In the genomic region with DNA sequence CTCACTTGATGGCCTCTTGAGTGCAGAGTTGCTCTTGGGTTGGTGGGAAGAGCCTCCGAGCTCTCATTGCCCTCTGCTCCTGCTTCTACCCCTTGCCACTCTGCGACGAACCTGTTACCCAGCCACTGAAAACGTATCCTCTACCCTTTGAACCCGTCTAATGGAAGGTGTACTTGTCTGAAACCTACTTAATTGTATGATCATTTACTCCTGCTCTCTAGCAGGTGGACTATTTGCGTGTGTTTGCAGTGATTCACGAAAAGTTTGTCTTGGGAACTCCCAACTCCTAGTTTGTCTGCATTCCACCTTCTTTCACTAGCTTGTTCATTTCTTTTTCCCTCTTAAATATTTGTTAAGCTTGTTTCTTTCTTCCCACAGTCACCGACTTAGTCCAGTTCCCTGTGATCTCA, we compare ENCODE assay signal across 8 cellular contexts. TPM values are rescaled to one million over a fixed set of nuclear protein-coding genes. Genes with fewer than 3 reads are reported as not detected.
DNase-seq lines count a peak whose midpoint lies in the region; ATAC-seq, FAIRE-seq and TF ChIP-seq lines count a peak whose summit lies in the region.

No MANE protein-coding gene starts in this region.

- DNase-seq in NCI-H510A treated with DMSO at 0.1 percent for 48 hours (lab: John Stamatoyannopoulos, UW) = peak; percentile 16
- DNase-seq in NCI-H510A (lab: John Stamatoyannopoulos, UW) = no peak
- DNase-seq in K562 (ENCODE audit: extremely low read depth in 1 of 4, low spot score in 3 of 4) = peak in 1 of 4 experiments; percentile 11
- DNase-seq in left lung = no peak
- DNase-seq in iPS-NIHi11 (ENCODE audit: low spot score) = no peak
- no peak for DNase-seq in ACHN

- H3K27me3 ChIP-seq in K562 (ENCODE audit: control insufficient read depth in 2 of 2, insufficient read depth in 2 of 2, low read length in 2 of 2) = no peaks in the 10 kb centered on the region
- H3K27me3 ChIP-seq in left lung = no peaks in the 10 kb centered on the region
- no peaks in the 10 kb centered on the region for H3K27me3 ChIP-seq in thymus (ENCODE audit: control insufficient read depth, insufficient read depth)

- CTCF ChIA-PET in K562 (lab: Yijun Ruan, JAX; ENCODE audit: low intra/inter-chr PET ratio) = no interaction called here

- H3K36me3 ChIP-seq in K562 (ENCODE audit: control insufficient read depth, insufficient read depth, low read length) (no peaks in the 10 kb centered on the region; the same call in 2 of the 3 replicates), left lung (peaks cover 0 to 24% of the 10 kb centered on the region in 2 donors), thymus (ENCODE audit: control insufficient read depth, insufficient read depth) (peaks cover 6% of the 10 kb centered on the region)

- 11% methylated on average over 8 of the region's 8 CpGs for WGBS in K562 (ENCODE audit: insufficient coverage, low coverage, missing lambda C conversion rate)
- 26% methylated on average over 8 of the region's 8 CpGs for WGBS in thymus

- H3K9me3 ChIP-seq in K562 (replicated peaks; ENCODE audit: control insufficient read depth, insufficient read depth, low read depth, low read length) (no peaks in the 10 kb centered on the region), left lung (no peaks in the 10 kb centered on the region), thymus (ENCODE audit: control insufficient read depth) (no peaks in the 10 kb centered on the region)

- peak overlapping the region; percentile 93 for H2AFZ ChIP-seq in K562 (ENCODE audit: low read depth, low read length)

- H3K4me1 ChIP-seq in K562 (replicated peaks in 1 of 2; ENCODE audit: control insufficient read depth in 2 of 2, insufficient read depth in 2 of 2, low read length in 2 of 2) (peaks cover 7 to 8% of the 10 kb centered on the region in 2 experiments; a peak in 4 of 5 replicates), left lung (peaks cover 0 to 18% of the 10 kb centered on the region in 2 donors), thymus (ENCODE audit: control insufficient read depth, insufficient read depth, low read length) (peaks cover 3% of the 10 kb centered on the region)

- POLR2A ChIA-PET in K562 (lab: Yijun Ruan, JAX) = interaction anchor here (0.6 to 1.7 kb wide), 5 partner anchors 8 to 155 kb away, joined by 3 to 7 read pairs (median 5); no protein-coding TSS in a partner anchor

- H3K79me2 ChIP-seq in K562 (ENCODE audit: control insufficient read depth, insufficient read depth, low read length) = no peaks in the 10 kb centered on the region

- no peaks in the 10 kb centered on the region for H4K20me1 ChIP-seq in K562 (replicated peaks; ENCODE audit: control insufficient read depth, insufficient read depth, low read length)

- intact Hi-C loops in K562 (cut with micrococcal nuclease) = loop anchor here (5.0 kb wide), 2 partner anchors 46 to 194 kb away; a partner anchor contains a TSS
- intact Hi-C loops in left lung (cut with DNase I) = no loop called here

- FAIRE-seq in K562 (lab: Jason Lieb, UNC) = no peak

- H3K4me2 ChIP-seq in K562 (ENCODE audit: insufficient read depth, low read length) = peak overlapping the region; percentile 97

- TF ChIP-seq EP300 in K562 (IDR thresholded peaks at IDR 0.05; ENCODE audit: low read length) = no peak

- H3K9ac ChIP-seq in K562 (ENCODE audit: insufficient read depth in 1 of 2, low read depth in 2 of 2, low read length in 2 of 2) = peak overlapping the region; percentile 42 to 91

- H3K9me1 ChIP-seq in K562 (ENCODE audit: control insufficient read depth, insufficient read depth, low read length) = no peaks in the 10 kb centered on the region

- TF ChIP-seq POLR2A in K562 (conservative IDR thresholded peaks at IDR 0.05) = no peak

- BruUV-seq in K562 (replicated peaks; lab: Mats Ljungman, UMichigan) = no TSS peak

- TF ChIP-seq CTCF in K562 (IDR thresholded peaks at IDR 0.05 in 2 of 3, conservative IDR thresholded peaks at IDR 0.05 in 1 of 3; ENCODE audit: insufficient read depth in 2 of 3, low read depth in 1 of 3, low read length in 3 of 3) = no peak
- TF ChIP-seq CTCF in left lung (IDR thresholded peaks at IDR 0.05) = no peak

- H3K27ac ChIP-seq in K562 (ENCODE audit: extremely low read depth, low read depth, low read length) (no peak overlapping the region; the same call in 2 of the 3 replicates), left lung (peak overlapping the region; percentile 88 to 94), thymus (ENCODE audit: low read depth) (peak overlapping the region; percentile 72)

- no peak for TF ChIP-seq RAD21 in K562 (CRISPR knock-in tag; conservative IDR thresholded peaks at IDR 0.05 in 1 of 2, IDR thresholded peaks at IDR 0.05 in 1 of 2)

- in situ Hi-C loops in K562 (cut with MboI) = no loop called here
- in situ Hi-C loops in ACHN (cut with HindIII; ENCODE audit: low pct_ligation_motif_present, low pct_unique_long_range_greater_than_20kb, low sequenced_read_pairs) = no loop called here

- H3K4me3 ChIP-seq in K562 (peak overlapping the region; percentile 57), left lung (peak overlapping the region; percentile 66 to 74), thymus (ENCODE audit: low read length) (peak overlapping the region; percentile 78)

- peak; percentile 1 for ATAC-seq in HG03442 (IDR thresholded peaks at IDR 0.05; ENCODE audit: unreplicated experiment)
- no peak; the same call in 1 of the 3 replicates for ATAC-seq in K562
- peak; percentile 27 for ATAC-seq in left lung

TF ChIP-seq in K562, 482 proteins besides CTCF, POLR2A, EP300 and RAD21:
- TF ChIP-seq PML (IDR thresholded peaks at IDR 0.05; ENCODE audit: low read length) (0 out of 2 replicates have a peak, but pooled peaks have one; percentile 10), NR2C1 (IDR thresholded peaks at IDR 0.05) (no peak), NR2C1 (tag; IDR thresholded peaks at IDR 0.05) (peak; percentile 14; the same call in 1 of the 2 replicates), GTF2E2 (tag; IDR thresholded peaks at IDR 0.05) (0 out of 2 replicates have a peak, but pooled peaks have one; percentile 32), SMC3 (conservative IDR thresholded peaks at IDR 0.05; ENCODE audit: insufficient read depth, low read depth, low read length) (no peak), KDM4B (IDR thresholded peaks at IDR 0.05; ENCODE audit: borderline replicate concordance in 2 of 2, low read depth in 1 of 2) (0 out of 4 replicates have a peak, but pooled peaks of 1 of the 2 experiments have one; percentile 44), HIVEP1 (CRISPR knock-in tag; IDR thresholded peaks at IDR 0.05) (no peak), SIRT6 (IDR thresholded peaks at IDR 0.05; ENCODE audit: low read depth, low read length) (no peak), CEBPG (CRISPR knock-in tag; IDR thresholded peaks at IDR 0.05) (no peak), CEBPG (tag; conservative IDR thresholded peaks at IDR 0.05 in 1 of 2, IDR thresholded peaks at IDR 0.05 in 1 of 2) (no peak)
- TF ChIP-seq, protein P1, sequence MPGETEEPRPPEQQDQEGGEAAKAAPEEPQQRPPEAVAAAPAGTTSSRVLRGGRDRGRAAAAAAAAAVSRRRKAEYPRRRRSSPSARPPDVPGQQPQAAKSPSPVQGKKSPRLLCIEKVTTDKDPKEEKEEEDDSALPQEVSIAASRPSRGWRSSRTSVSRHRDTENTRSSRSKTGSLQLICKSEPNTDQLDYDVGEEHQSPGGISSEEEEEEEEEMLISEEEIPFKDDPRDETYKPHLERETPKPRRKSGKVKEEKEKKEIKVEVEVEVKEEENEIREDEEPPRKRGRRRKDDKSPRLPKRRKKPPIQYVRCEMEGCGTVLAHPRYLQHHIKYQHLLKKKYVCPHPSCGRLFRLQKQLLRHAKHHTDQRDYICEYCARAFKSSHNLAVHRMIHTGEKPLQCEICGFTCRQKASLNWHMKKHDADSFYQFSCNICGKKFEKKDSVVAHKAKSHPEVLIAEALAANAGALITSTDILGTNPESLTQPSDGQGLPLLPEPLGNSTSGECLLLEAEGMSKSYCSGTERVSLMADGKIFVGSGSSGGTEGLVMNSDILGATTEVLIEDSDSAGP (CRISPR knock-in tag; IDR thresholded peaks at IDR 0.05) = no peak
- TF ChIP-seq, protein P2, sequence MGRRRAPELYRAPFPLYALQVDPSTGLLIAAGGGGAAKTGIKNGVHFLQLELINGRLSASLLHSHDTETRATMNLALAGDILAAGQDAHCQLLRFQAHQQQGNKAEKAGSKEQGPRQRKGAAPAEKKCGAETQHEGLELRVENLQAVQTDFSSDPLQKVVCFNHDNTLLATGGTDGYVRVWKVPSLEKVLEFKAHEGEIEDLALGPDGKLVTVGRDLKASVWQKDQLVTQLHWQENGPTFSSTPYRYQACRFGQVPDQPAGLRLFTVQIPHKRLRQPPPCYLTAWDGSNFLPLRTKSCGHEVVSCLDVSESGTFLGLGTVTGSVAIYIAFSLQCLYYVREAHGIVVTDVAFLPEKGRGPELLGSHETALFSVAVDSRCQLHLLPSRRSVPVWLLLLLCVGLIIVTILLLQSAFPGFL (CRISPR knock-in tag; IDR thresholded peaks at IDR 0.05) = peak; percentile 70; the same call in 1 of the 2 replicates
TF ChIP-seq in K562: peak in this region for 5.

RNA-seq across cellular contexts. Expression of a gene that starts 0.5 kb away (rescaled TPM):
- total RNA-seq in K562 (2011; cell fraction: chromatin; rRNA removed; ENCODE audit: low replicate concordance) = 2.8 and 14.6 TPM in 2 replicates
- 1.2 and 1.3 TPM in 2 replicates for total RNA-seq in K562 (2011; cell fraction: nucleolus; rRNA removed)
- total RNA-seq in K562 (2011; cell fraction: nucleoplasm; rRNA removed) = 4.0 and 6.9 TPM in 2 replicates
- total RNA-seq in K562 (2014; rRNA removed) = 2.6 and 2.7 TPM in 2 replicates
- 7.5 and 8.1 TPM in 2 replicates for total RNA-seq in K562 (2014; rRNA removed; fragmentation: Illumina TruSeq; extraction: Trizol)
- total RNA-seq in K562 (2015; rRNA removed; fragmentation: Illumina TruSeq; extraction: Trizol) = 6.1 and 6.8 TPM in 2 replicates
- 4.8 and 5.1 TPM in 2 replicates for total RNA-seq in K562 (2021)
- 0.07 and 2.5 TPM in 2 replicates for polyA plus RNA-seq in K562 (2011; rRNA removed)
- 0.33 TPM in 1 of 2 replicates, not detected in the other for polyA plus RNA-seq in K562 (2011; cell fraction: cytosol; rRNA removed)
- 0.15 and 1.7 TPM in 2 replicates for polyA plus RNA-seq in K562 (2011; cell fraction: nucleus; rRNA removed)
- 5.0 and 5.5 TPM in 2 replicates for polyA plus RNA-seq in K562 (2012)
- polyA plus RNA-seq in K562 (2014; fragmentation: Illumina TruSeq; extraction: Trizol) = 4.2 and 6.5 TPM in 2 replicates
- polyA plus RNA-seq in K562 (2014; fragmentation: Nextera tagmentation; extraction: Ambion mirVana) = 1 to 10 TPM; 4.0 to 4.5 TPM
- 3.7 and 6.8 TPM in 2 replicates for polyA plus RNA-seq in K562 (2014; rRNA removed)
- polyA minus RNA-seq in K562 (2011; rRNA and poly(A)+ RNA removed) = 0.30 and 2.8 TPM in 2 replicates
- polyA minus RNA-seq in K562 (2011; cell fraction: cytosol; rRNA and poly(A)+ RNA removed) = 0.67 TPM in 1 of 2 replicates, not detected in the other
- 0.56 and 3.8 TPM in 2 replicates for polyA minus RNA-seq in K562 (2011; cell fraction: nucleus; rRNA and poly(A)+ RNA removed)
- 10 to 100 TPM; 13.0 to 15.5 TPM for total RNA-seq in left lung
- 17.0 TPM for polyA plus RNA-seq in thymus
